In genomic region chr22:49972163-49973017, GRCh38 we compare ENCODE assay signal across 1 cellular context.
A peak's percentile ranks its signal among the peaks of the same experiment; 100 is the strongest.
TF ChIP-seq lines count a peak whose summit lies in the region.

No MANE protein-coding gene starts in this region.

TF ChIP-seq in HEK293, 187 proteins besides CTCF, POLR2A, EP300 and RAD21 (continued from another document and continues in another):
- TF ChIP-seq ZNF280D (tag by site-specific recombination; IDR thresholded peaks at IDR 0.05) (no peak), KLF10 (tag by site-specific recombination; IDR thresholded peaks at IDR 0.05) (no peak), KLF1 (tag by site-specific recombination; IDR thresholded peaks at IDR 0.05) (no peak; the same call in 1 of the 2 replicates), KLF17 (tag by site-specific recombination; IDR thresholded peaks at IDR 0.05) (no peak), ZNF274 (IDR thresholded peaks at IDR 0.05; ENCODE audit: low read length) (no peak), ZNF274 (tag by site-specific recombination; IDR thresholded peaks at IDR 0.05; ENCODE audit: borderline replicate concordance) (no peak), ZNF140 (tag by site-specific recombination; IDR thresholded peaks at IDR 0.05) (no peak), TSHZ1 (tag by site-specific recombination; IDR thresholded peaks at IDR 0.05; ENCODE audit: borderline replicate concordance) (no peak), ZNF175 (tag by site-specific recombination; IDR thresholded peaks at IDR 0.05) (no peak), SP3 (tag by site-specific recombination; IDR thresholded peaks at IDR 0.05) (no peak), ATF2 (tag by site-specific recombination; IDR thresholded peaks at IDR 0.05; ENCODE audit: low read depth) (no peak), ZNF521 (tag by site-specific recombination; IDR thresholded peaks at IDR 0.05) (peak; percentile 97), ZNF37A (tag by site-specific recombination; IDR thresholded peaks at IDR 0.05) (no peak), ZNF426 (tag by site-specific recombination; IDR thresholded peaks at IDR 0.05) (no peak), ZNF561 (tag by site-specific recombination; IDR thresholded peaks at IDR 0.05; ENCODE audit: borderline replicate concordance) (no peak), ZNF146 (tag by site-specific recombination; IDR thresholded peaks at IDR 0.05) (no peak), ZBTB21 (tag by site-specific recombination; IDR thresholded peaks at IDR 0.05) (no peak), ZNF184 (tag by site-specific recombination; IDR thresholded peaks at IDR 0.05) (no peak), ZNF701 (tag by site-specific recombination; IDR thresholded peaks at IDR 0.05) (no peak), ZNF133 (tag by site-specific recombination; IDR thresholded peaks at IDR 0.05) (no peak), ZNF549 (tag by site-specific recombination; IDR thresholded peaks at IDR 0.05) (no peak), ZNF621 (tag by site-specific recombination; IDR thresholded peaks at IDR 0.05) (no peak), ZSCAN4 (tag by site-specific recombination; IDR thresholded peaks at IDR 0.05) (peak; percentile 61; the same call in 1 of the 2 replicates), ZNF677 (tag by site-specific recombination; IDR thresholded peaks at IDR 0.05) (no peak), ZEB2 (tag by site-specific recombination; IDR thresholded peaks at IDR 0.05) (no peak), ZNF843 (tag by site-specific recombination; IDR thresholded peaks at IDR 0.05) (no peak), TCF7L2 (IDR thresholded peaks at IDR 0.05; ENCODE audit: borderline replicate concordance, low read depth, low read length) (no peak), ZNF488 (tag by site-specific recombination; IDR thresholded peaks at IDR 0.05) (no peak), ZNF112 (tag by site-specific recombination; IDR thresholded peaks at IDR 0.05) (no peak), ZBTB1 (tag by site-specific recombination; IDR thresholded peaks at IDR 0.05) (no peak; the same call in 1 of the 2 replicates), ZNF558 (tag by site-specific recombination; IDR thresholded peaks at IDR 0.05) (no peak), HOXA7 (CRISPR knock-in tag; IDR thresholded peaks at IDR 0.05; ENCODE audit: borderline replicate concordance) (no peak), EGR2 (tag by site-specific recombination; IDR thresholded peaks at IDR 0.05; ENCODE audit: low read depth) (peak; percentile 54), ZBTB7A (tag by site-specific recombination; IDR thresholded peaks at IDR 0.05; ENCODE audit: low read depth) (no peak), ZNF529 (tag by site-specific recombination; IDR thresholded peaks at IDR 0.05; ENCODE audit: insufficient replicate concordance) (no peak), ZNF266 (tag by site-specific recombination; IDR thresholded peaks at IDR 0.05; ENCODE audit: low read depth) (no peak), ZIC2 (tag by site-specific recombination; IDR thresholded peaks at IDR 0.05) (no peak), REST (tag by site-specific recombination; IDR thresholded peaks at IDR 0.05) (no peak), ZNF341 (tag by site-specific recombination; IDR thresholded peaks at IDR 0.05; ENCODE audit: low read depth) (no peak), ZBTB49 (tag by site-specific recombination; IDR thresholded peaks at IDR 0.05; ENCODE audit: low read depth) (no peak), ZNF394 (tag by site-specific recombination; IDR thresholded peaks at IDR 0.05; ENCODE audit: borderline replicate concordance) (no peak), ZNF514 (tag by site-specific recombination; IDR thresholded peaks at IDR 0.05) (no peak), ZBTB8A (tag by site-specific recombination; IDR thresholded peaks at IDR 0.05) (no peak), ZNF148 (tag by site-specific recombination; IDR thresholded peaks at IDR 0.05; ENCODE audit: borderline replicate concordance) (0 out of 2 replicates have a peak, but pooled peaks have one; percentile 20), ZNF777 (tag by site-specific recombination; IDR thresholded peaks at IDR 0.05; ENCODE audit: borderline replicate concordance) (no peak), OVOL3 (tag by site-specific recombination; IDR thresholded peaks at IDR 0.05) (peak; percentile 56; the same call in 1 of the 2 replicates), ZNF768 (tag by site-specific recombination; IDR thresholded peaks at IDR 0.05) (no peak)
